Comparison of ENCODE assay signal across 8 cellular contexts in genomic region chr12:110124184-110124995, GRCh38. TPM values are rescaled to one million over a fixed set of nuclear protein-coding genes. Genes with fewer than 3 reads are reported as not detected.
DNase-seq lines count a peak whose midpoint lies in the region; ATAC-seq, FAIRE-seq and TF ChIP-seq lines count a peak whose summit lies in the region.

TSS of gene IFT81 (plus strand) at chr12:110124357. CDS start at chr12:110127381, 3,024 bp downstream.

- no peaks in the 10 kb centered on the region for H4K20me1 ChIP-seq in mammary epithelial cell (ENCODE audit: insufficient read depth, low read length)

- H2AFZ ChIP-seq in mammary epithelial cell (ENCODE audit: low read depth, low read length): peak within 1 kb of the TSS; percentile 98

- no peak for FAIRE-seq in small intestine (lab: Jason Lieb, UNC)

- peak within 1 kb of the TSS; percentile 92 for H3K4me2 ChIP-seq in mammary epithelial cell (ENCODE audit: insufficient read depth, low read depth, low read length)

- H3K9me3 ChIP-seq in mammary epithelial cell (replicated peaks; ENCODE audit: insufficient read depth, low read length) (no peaks in the 10 kb centered on the region), small intestine (ENCODE audit: control insufficient read depth, low read depth) (no peaks in the 10 kb centered on the region)

- H3K9ac ChIP-seq in mammary epithelial cell (ENCODE audit: insufficient read depth, low read length): peak within 1 kb of the TSS; percentile 95

- in situ Hi-C loops in mammary epithelial cell (cut with MboI; ENCODE audit: low sequenced_read_pairs in 2 of 2): no loop called here

- intact Hi-C loops in mammary epithelial cell (cut with micrococcal nuclease): loop anchor here (5.0 kb wide), 2 partner anchors 98 to 158 kb away; partner anchors contain the start of gene ATP2A2

- CTCF ChIA-PET in mammary epithelial cell (lab: Charles Lee; ENCODE audit: low non-redundant PET): no interaction called here

- H3K36me3 ChIP-seq in mammary epithelial cell (ENCODE audit: insufficient read depth, low read length) (no peaks in the 10 kb centered on the region), small intestine (ENCODE audit: control insufficient read depth in 2 of 2, insufficient read depth in 2 of 2, low read length in 2 of 2) (no peaks in the 10 kb centered on the region)

- peak; percentile 82 for ATAC-seq in GM18868 (IDR thresholded peaks at IDR 0.05; ENCODE audit: unreplicated experiment)
- ATAC-seq in HG03135 (IDR thresholded peaks at IDR 0.05; ENCODE audit: unreplicated experiment): peak; percentile 86

- H3K27ac ChIP-seq in 22Rv1: peak within 1 kb of the TSS; percentile 59
- H3K27ac ChIP-seq in mammary epithelial cell (ENCODE audit: insufficient read depth, low read depth, low read length): peak within 1 kb of the TSS; percentile 99
- H3K27ac ChIP-seq in small intestine (ENCODE audit: low read depth in 1 of 2, low read length in 1 of 2): peak within 1 kb of the TSS in 1 of 2 donors; percentile 91

- peak; percentile 80 for DNase-seq in NCI-H2196 treated with DMSO at 0.1 percent for 48 hours (lab: John Stamatoyannopoulos, UW; ENCODE audit: unreplicated experiment)
- DNase-seq in mammary epithelial cell: peak; percentile 91
- DNase-seq in iPS-NIHi11 (ENCODE audit: low spot score): peak; percentile 99
- peak; percentile 92 for DNase-seq in small intestine

- H3K4me3 ChIP-seq in WI38 (ENCODE audit: low read depth, low read length): peak within 1 kb of the TSS; percentile 96
- peak within 1 kb of the TSS; percentile 82 to 98 (median 89) for H3K4me3 ChIP-seq in mammary epithelial cell (replicated peaks in 1 of 3; ENCODE audit: insufficient read depth in 1 of 3, low read depth in 2 of 3, low read length in 3 of 3)
- H3K4me3 ChIP-seq in small intestine (ENCODE audit: low read depth in 1 of 2, low read length in 2 of 2): peak within 1 kb of the TSS; percentile 68 to 91

- peaks cover 6% of the 10 kb centered on the region for H3K79me2 ChIP-seq in mammary epithelial cell (ENCODE audit: insufficient read depth, low read length)

- BruUV-seq in mammary epithelial cell (replicated peaks; lab: Mats Ljungman, UMichigan): TSS peak; percentile 73

- 0% methylated on average over 21 of the region's 78 CpGs for WGBS in mammary epithelial cell (ENCODE audit: low coverage, missing lambda C conversion rate)
- 0 to 3% (median 1%) methylated on average over 68 to 78 of the region's 78 CpGs for WGBS in small intestine, 3 donors

- no peak for TF ChIP-seq CTCF in 22Rv1 (IDR thresholded peaks at IDR 0.05)
- no peak for TF ChIP-seq CTCF in WI38 (IDR thresholded peaks at IDR 0.05; ENCODE audit: low read depth, low read length)
- TF ChIP-seq CTCF in mammary epithelial cell (conservative IDR thresholded peaks at IDR 0.05 in 1 of 2, IDR thresholded peaks at IDR 0.05 in 1 of 2; ENCODE audit: extremely low read depth in 1 of 2, insufficient read depth in 1 of 2, low read depth in 1 of 2, low read length in 2 of 2): peak in 1 of 2 donors; percentile 11

- H3K4me1 ChIP-seq in mammary epithelial cell (ENCODE audit: insufficient read depth, low read length) (no peaks in the 10 kb centered on the region), small intestine (ENCODE audit: control insufficient read depth in 2 of 2, insufficient read depth in 1 of 2, low read depth in 1 of 2, low read length in 1 of 2) (no peaks in the 10 kb centered on the region)

- dilution Hi-C loops in mammary epithelial cell (cut with HindIII; ENCODE audit: low sequenced_read_pairs): loop anchor here (5.0 kb wide), 1 partner anchor 78 kb away; no protein-coding TSS in a partner anchor

- H3K27me3 ChIP-seq in mammary epithelial cell (ENCODE audit: insufficient read depth, low read length) (no peaks in the 10 kb centered on the region), small intestine (ENCODE audit: control insufficient read depth in 2 of 2, insufficient read depth in 2 of 2, low read length in 2 of 2) (no peaks in the 10 kb centered on the region)

RNA-seq across cellular contexts. Expression of gene IFT81, which starts in this region (rescaled TPM):
- 10 to 100 TPM in 1 of 2 donors, 1 to 10 TPM in 1; 8.8 to 11.8 TPM for total RNA-seq in mammary epithelial cell
- polyA plus RNA-seq in mammary epithelial cell (3.4 TPM), small intestine (1 to 10 TPM in 2 of 3 donors, under 1 TPM in 1; 0.54 to 3.8 (median 1.3) TPM)
- 8.3 TPM for polyA minus RNA-seq in mammary epithelial cell
